11 cellular contexts compared by ENCODE assay signal in the genomic region with DNA sequence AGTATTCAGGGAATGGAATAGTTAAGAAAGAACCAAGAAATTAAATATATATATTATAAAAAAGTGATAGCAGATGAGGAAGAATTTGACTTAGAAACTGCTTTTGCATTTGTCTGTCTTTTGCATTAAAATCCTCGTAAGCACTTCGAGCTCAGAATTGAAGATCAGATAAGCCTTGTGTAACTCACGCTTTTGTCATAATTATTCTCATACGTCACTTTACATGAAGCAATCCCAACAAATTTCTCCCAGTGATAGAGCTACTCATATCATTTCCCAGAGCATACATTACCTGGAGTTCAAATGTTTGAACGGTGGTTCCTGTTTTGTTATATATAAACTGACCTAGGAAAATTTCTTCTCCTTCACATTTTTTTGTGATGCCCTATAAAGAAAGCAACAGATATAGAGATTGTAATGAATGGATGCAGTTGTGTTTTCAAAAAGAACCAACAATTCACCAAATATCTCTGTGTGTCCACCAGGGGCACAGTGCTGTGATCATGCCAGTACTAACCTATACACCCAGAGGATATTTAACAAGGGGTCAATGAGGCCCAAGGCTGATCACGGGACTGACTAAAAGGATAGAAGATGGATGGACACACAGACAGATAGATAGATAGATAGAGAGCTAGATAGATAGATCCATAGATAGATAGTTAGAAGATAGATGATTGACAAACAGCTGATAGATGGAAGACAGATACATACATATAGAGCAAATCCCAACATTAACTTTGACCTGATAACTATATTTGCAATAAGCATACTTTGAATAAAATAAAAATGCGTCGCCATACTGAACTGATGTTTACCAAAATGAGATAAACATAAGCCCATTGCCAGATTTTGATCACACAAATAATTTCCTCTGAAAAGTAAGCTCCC. TPM values are rescaled to one million over a fixed set of nuclear protein-coding genes. Genes with fewer than 3 reads are reported as not detected.
DNase-seq lines count a peak whose midpoint lies in the region; ATAC-seq, FAIRE-seq and TF ChIP-seq lines count a peak whose summit lies in the region.
"Had no signal": no experiment of that assay in that cellular context is flagged by ENCODE, and none has a peak within 500 bp of the region (broad histone marks: within the 10 kb centered on the region; RNA-seq: fewer than 3 reads in every experiment).

No MANE protein-coding gene starts in this region.

- H3K4me3 ChIP-seq in HL-60 (replicated peaks; ENCODE audit: insufficient read depth, low read length) (no peak overlapping the region), kidney epithelial cell (ENCODE audit: low read depth, low read length) (no peak overlapping the region)

- H3K36me3 ChIP-seq in kidney epithelial cell (ENCODE audit: control insufficient read depth, insufficient read depth, low read length): no peaks in the 10 kb centered on the region

- TF ChIP-seq CTCF in HL-60 (IDR thresholded peaks at IDR 0.05; ENCODE audit: insufficient read depth, low read length): peak; percentile 21
- TF ChIP-seq CTCF in kidney epithelial cell (IDR thresholded peaks at IDR 0.05; ENCODE audit: insufficient read depth, low read length, poor library complexity, severe bottlenecking): peak; percentile 29

- H3K27ac ChIP-seq in HL-60 (replicated peaks): no peak overlapping the region

- DNase-seq in COLO829 (ENCODE audit: low spot score): peak; percentile 60
- DNase-seq in HL-60 (ENCODE audit: low read depth in 1 of 2, low spot score in 1 of 2): no peak
- DNase-seq in kidney epithelial cell (ENCODE audit: low read depth): no peak
- DNase-seq in NK-92 treated with Interleukin-12 subunit alpha and Interleukin-12 subunit beta, amount 100 ng/mL, for 24 hours (lab: John Stamatoyannopoulos, UW): no peak
- DNase-seq in hippocampal formation (lab: John Stamatoyannopoulos, UW): no peak
- DNase-seq: effector memory CD8-positive, alpha-beta T cell; NCI-H2081 treated with DMSO at 0.1 percent for 48 hours had no signal

- no peaks in the 10 kb centered on the region for H3K27me3 ChIP-seq in HL-60 (ENCODE audit: insufficient read depth, poor library complexity, severe bottlenecking)
- H3K27me3 ChIP-seq in kidney epithelial cell (ENCODE audit: control insufficient read depth, insufficient read depth, low read length): no peaks in the 10 kb centered on the region

- peak; percentile 42 for FAIRE-seq in TTC549 (lab: Jason Lieb, UNC)

- no peak for ATAC-seq in HG03457 (IDR thresholded peaks at IDR 0.05; ENCODE audit: unreplicated experiment)
- ATAC-seq in GM18873 (IDR thresholded peaks at IDR 0.05; ENCODE audit: low FRiP score, unreplicated experiment): no peak
- ATAC-seq: effector memory CD8-positive, alpha-beta T cell had no signal

RNA-seq across cellular contexts. Expression of a gene that starts 9.3 kb away (rescaled TPM):
- total RNA-seq in kidney epithelial cell: 12.0 and 13.4 TPM in 2 replicates

RNA-seq across cellular contexts. Expression of a gene that starts 40.2 kb away (rescaled TPM):
- not detected in 2 replicates for total RNA-seq in kidney epithelial cell

RNA-seq across cellular contexts. Expression of a gene that starts 40.5 kb away (rescaled TPM):
- total RNA-seq in kidney epithelial cell: 0.08 and 0.14 TPM in 2 replicates

RNA-seq across cellular contexts. Expression of a gene that starts 46.6 kb away (rescaled TPM):
- 0.34 TPM in 1 of 2 replicates, not detected in the other for total RNA-seq in kidney epithelial cell
- total RNA-seq: mononuclear cell had no signal
